ENCODE assay signal across 15 cellular contexts in genomic region chr3:11954312-11954934, GRCh38. TPM values are rescaled to one million over a fixed set of nuclear protein-coding genes. Genes with fewer than 3 reads are reported as not detected.
A peak's percentile ranks its signal among the peaks of the same experiment; 100 is the strongest.
DNase-seq lines count a peak whose midpoint lies in the region; ATAC-seq, FAIRE-seq and TF ChIP-seq lines count a peak whose summit lies in the region.
"Had no signal": no experiment of that assay in that cellular context is flagged by ENCODE, and none has a peak within 500 bp of the region (broad histone marks: within the 10 kb centered on the region; RNA-seq: fewer than 3 reads in every experiment).

No MANE protein-coding gene starts in this region.

- H3K4me1 ChIP-seq in small intestine (ENCODE audit: control insufficient read depth in 2 of 2, insufficient read depth in 1 of 2, low read depth in 1 of 2, low read length in 1 of 2): no peaks in the 10 kb centered on the region
- H3K4me1 ChIP-seq in tibial nerve: no peaks in the 10 kb centered on the region
- H3K4me1 ChIP-seq: left lung, tibial artery had no signal

- FAIRE-seq in small intestine (lab: Jason Lieb, UNC): no peak
- FAIRE-seq: TTC549 had no signal

- H3K9me3 Mint-ChIP-seq in MCF 10A (ENCODE audit: unreplicated experiment): peaks cover under 1% of the 10 kb centered on the region
- H3K9me3 Mint-ChIP-seq: activated T-helper 2 cell treated with anti-CD3 and anti-CD28 coated beads, Interferon-gamma antibody, Interleukin-2, Interleukin-4, amounts not matched to agents 10 μg/mL and 5 μg/mL and 100 μg/mL, durations not matched to agents 14 hours and 24 hours and 36 hours had no signal

- H3K4me3 ChIP-seq in small intestine (ENCODE audit: low read depth in 1 of 2, low read length in 2 of 2) (no peak overlapping the region), tibial nerve (no peak overlapping the region)
- H3K4me3 ChIP-seq: esophagus squamous epithelium, left lung, tibial artery had no signal

- no peaks in the 10 kb centered on the region for H3K27me3 ChIP-seq in small intestine (ENCODE audit: control insufficient read depth in 2 of 2, insufficient read depth in 2 of 2, low read length in 2 of 2)
- no peaks in the 10 kb centered on the region for H3K27me3 ChIP-seq in tibial nerve
- H3K27me3 ChIP-seq: left lung had no signal

- peaks cover 32% of the 10 kb centered on the region for H3K27me3 Mint-ChIP-seq in MCF 10A (ENCODE audit: insufficient read depth, unreplicated experiment)

- TF ChIP-seq CTCF in MCF 10A (IDR thresholded peaks at IDR 0.05; ENCODE audit: unreplicated experiment) (no peak), tibial nerve (IDR thresholded peaks at IDR 0.05) (no peak)

- 10 to 52% (median 30%) methylated on average over 8 of the region's 8 CpGs for WGBS in small intestine, 3 donors
- WGBS in tibial nerve, 2 donors: 26 to 40% methylated on average over 8 of the region's 8 CpGs

- H3K36me3 Mint-ChIP-seq in MCF 10A (ENCODE audit: insufficient read depth, unreplicated experiment): no peaks in the 10 kb centered on the region
- H3K36me3 Mint-ChIP-seq: CD14-positive monocyte had no signal

- intact Hi-C loops in MCF 10A (cut with micrococcal nuclease): no loop called here

- TF ChIP-seq EP300 in tibial nerve (IDR thresholded peaks at IDR 0.05): no peak

- no peaks in the 10 kb centered on the region for H3K36me3 ChIP-seq in small intestine (ENCODE audit: control insufficient read depth in 2 of 2, insufficient read depth in 2 of 2, low read length in 2 of 2)
- no peaks in the 10 kb centered on the region for H3K36me3 ChIP-seq in tibial nerve
- H3K36me3 ChIP-seq: esophagus squamous epithelium, left lung, tibial artery had no signal

- H3K27ac ChIP-seq in small intestine (ENCODE audit: low read depth in 1 of 2, low read length in 1 of 2): no peak overlapping the region
- no peak overlapping the region for H3K27ac ChIP-seq in tibial nerve
- H3K27ac ChIP-seq: esophagus squamous epithelium, left lung, tibial artery had no signal

- POLR2A ChIA-PET in MCF 10A (lab: Yijun Ruan, JAX): no interaction called here

- no peaks in the 10 kb centered on the region for H3K9me3 ChIP-seq in small intestine (ENCODE audit: control insufficient read depth, low read depth)
- H3K9me3 ChIP-seq in tibial nerve: peaks cover 0 to 3% (median 0%) of the 10 kb centered on the region in 4 donors
- H3K9me3 ChIP-seq: esophagus squamous epithelium, left lung had no signal

- no peak for TF ChIP-seq POLR2A in tibial nerve (IDR thresholded peaks at IDR 0.05)

- no TSS peak for BruUV-seq in MCF 10A (replicated peaks; lab: Mats Ljungman, UMichigan)

- ATAC-seq in GM19324 (IDR thresholded peaks at IDR 0.05; ENCODE audit: low FRiP score, unreplicated experiment): no peak
- no peak for ATAC-seq in GM19023 (IDR thresholded peaks at IDR 0.05; ENCODE audit: unreplicated experiment)
- ATAC-seq: activated CD8-positive, alpha-beta T cell treated with anti-CD3 and anti-CD28 coated beads, Interleukin-2, amount 10 ng/mL, durations not matched to agents 7 days and 5 days; left lung had no signal

- DNase-seq in NCI-H1092 treated with DMSO at 0.1 percent for 48 hours (lab: John Stamatoyannopoulos, UW) (peak; percentile 87), NCI-H2171 (lab: John Stamatoyannopoulos, UW) (peak; percentile 34), MCF 10A (ENCODE audit: unreplicated experiment) (peak; percentile 56), small intestine (peak; percentile 41), tibial nerve (ENCODE audit: low spot score in 2 of 2) (no peak)
- DNase-seq: activated CD8-positive, alpha-beta T cell treated with anti-CD3 and anti-CD28 coated beads, Interleukin-2, amount 10 ng/mL, durations not matched to agents 7 days and 5 days; esophagus squamous epithelium; left lung; MM.1S; tibial artery had no signal

- H3K4me1 Mint-ChIP-seq in MCF 10A (ENCODE audit: insufficient read depth, unreplicated experiment): no peaks in the 10 kb centered on the region
- H3K4me1 Mint-ChIP-seq: CD14-positive monocyte had no signal

- H3K4me3 Mint-ChIP-seq in MCF 10A (ENCODE audit: unreplicated experiment): no peak overlapping the region
- H3K4me3 Mint-ChIP-seq: activated CD8-positive, alpha-beta T cell treated with anti-CD3 and anti-CD28 coated beads, Interleukin-2, amount 10 ng/mL, durations not matched to agents 7 days and 5 days; CD14-positive monocyte had no signal

- H3K27ac Mint-ChIP-seq in MCF 10A (ENCODE audit: low read depth, unreplicated experiment): no peak overlapping the region
- H3K27ac Mint-ChIP-seq: activated CD8-positive, alpha-beta T cell treated with anti-CD3 and anti-CD28 coated beads, Interleukin-2, amount 10 ng/mL, durations not matched to agents 7 days and 5 days; activated T-helper 2 cell treated with anti-CD3 and anti-CD28 coated beads, Interferon-gamma antibody, Interleukin-2, Interleukin-4, amounts not matched to agents 10 μg/mL and 5 μg/mL and 100 μg/mL, durations not matched to agents 14 hours and 24 hours and 36 hours; CD14-positive monocyte had no signal

- CTCF ChIA-PET in MCF 10A (lab: Yijun Ruan, JAX): interaction anchor here (0.6 to 2.8 kb wide), 2 partner anchors 10 to 33 kb away, joined by 4 to 13 read pairs; no protein-coding TSS in a partner anchor

RNA-seq across cellular contexts. Expression of gene SYN2, which starts 49.8 kb away (rescaled TPM):
- total RNA-seq in MCF 10A (2022) (not detected in 2 replicates), tibial nerve (10 to 100 TPM in 1 of 4 donors, 1 to 10 TPM in 3; 1.6 to 11.7 (median 1.8) TPM)
- 1 to 10 TPM in 1 of 3 donors, under 1 TPM in 1, not detected in 1; 0.22 to 7.2 TPM for polyA plus RNA-seq in small intestine
- total RNA-seq: activated CD8-positive, alpha-beta T cell treated with anti-CD3 and anti-CD28 coated beads, Interleukin-2, amount 10 ng/mL, durations not matched to agents 7 days and 5 days had no signal

Comparison
In these comparisons a context has a peak if more than half of its experiments do, and no peak if none do; other contexts are left out.
1. DNase-seq: peak in NCI-H1092 treated with DMSO at 0.1 percent for 48 hours (single experiment), NCI-H2171 (single experiment), MCF 10A (single experiment) and small intestine (single experiment); none in tibial nerve (0 of 2).